Comparison of ENCODE assay signal across 21 cellular contexts in the genomic region with DNA sequence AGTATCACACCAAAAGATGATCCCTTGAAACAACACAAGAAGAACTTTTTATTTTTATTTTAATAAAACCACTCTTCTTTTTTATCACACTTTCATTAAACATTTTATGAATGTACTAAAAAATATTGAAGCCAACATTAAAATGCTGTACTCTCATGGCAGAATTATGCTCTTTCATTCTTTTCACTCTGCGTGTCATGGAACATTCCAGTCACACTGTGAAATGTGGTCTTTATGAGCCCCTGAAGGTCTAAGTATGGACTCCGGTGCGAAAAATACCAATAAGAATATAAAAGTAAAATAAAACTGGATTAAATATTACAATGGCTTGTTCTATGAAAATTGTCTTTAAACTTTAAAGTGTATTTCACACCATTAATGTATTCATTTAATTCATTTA.
DNase-seq lines count a peak whose midpoint lies in the region; ATAC-seq, FAIRE-seq and TF ChIP-seq lines count a peak whose summit lies in the region.
"Had no signal": no experiment of that assay in that cellular context is flagged by ENCODE, and none has a peak within 500 bp of the region (broad histone marks: within the 10 kb centered on the region; RNA-seq: fewer than 3 reads in every experiment).

No MANE protein-coding gene starts in this region.

- H3K79me2 ChIP-seq in ACC112 (ENCODE audit: control insufficient read depth, insufficient read depth, low read length, unreplicated experiment) (no peaks in the 10 kb centered on the region), astrocyte (ENCODE audit: insufficient read depth, low read length) (no peaks in the 10 kb centered on the region), osteoblast (ENCODE audit: insufficient read depth, low read length) (no peaks in the 10 kb centered on the region)

- no peak for ATAC-seq in HG02678 (IDR thresholded peaks at IDR 0.05; ENCODE audit: unreplicated experiment)
- no peak for ATAC-seq in GM19395 (IDR thresholded peaks at IDR 0.05; ENCODE audit: unreplicated experiment)
- ATAC-seq: HCT116, HepG2 had no signal

- H3K9me3 ChIP-seq in astrocyte (ENCODE audit: insufficient read depth, low read depth, low read length) (no peaks in the 10 kb centered on the region), osteoblast (ENCODE audit: low read depth, low read length) (no peaks in the 10 kb centered on the region)
- H3K9me3 ChIP-seq: SJCRH30 had no signal

- H3K36me3 ChIP-seq in ACC112 (ENCODE audit: insufficient read depth, low read length) (no peaks in the 10 kb centered on the region), astrocyte (ENCODE audit: insufficient read depth, low read length) (no peaks in the 10 kb centered on the region), osteoblast (ENCODE audit: insufficient read depth, low read length) (no peaks in the 10 kb centered on the region)
- H3K36me3 ChIP-seq: SJCRH30 had no signal

- no peak overlapping the region for H3K4me3 Mint-ChIP-seq in astrocyte (ENCODE audit: unreplicated experiment)
- H3K4me3 Mint-ChIP-seq in activated naive CD8-positive, alpha-beta T cell treated with anti-CD3 and anti-CD28 coated beads for 36 hours, result no peak overlapping the region
- H3K4me3 Mint-ChIP-seq: CD4-positive, alpha-beta memory T cell had no signal

- H3K4me2 ChIP-seq in astrocyte (ENCODE audit: low read length) (no peak overlapping the region), osteoblast (ENCODE audit: insufficient read depth, low read length) (no peak overlapping the region)

- H3K27me3 ChIP-seq in ACC112 (ENCODE audit: insufficient read depth, low read length) (no peaks in the 10 kb centered on the region), astrocyte (ENCODE audit: insufficient read depth, low read length) (no peaks in the 10 kb centered on the region), osteoblast (ENCODE audit: insufficient read depth, low read length) (no peaks in the 10 kb centered on the region)
- H3K27me3 ChIP-seq: SJCRH30 had no signal

- H3K9ac ChIP-seq in astrocyte (ENCODE audit: low read length), result no peak overlapping the region

- H3K4me3 ChIP-seq in ACC112 (ENCODE audit: low read depth, low read length), result no peak overlapping the region
- no peak overlapping the region for H3K4me3 ChIP-seq in astrocyte (ENCODE audit: insufficient read depth, low read depth, low read length)
- H3K4me3 ChIP-seq in fibroblast of mammary gland (ENCODE audit: control insufficient read depth, low read depth, low read length), result no peak overlapping the region
- H3K4me3 ChIP-seq in osteoblast (ENCODE audit: insufficient read depth, low read length), result no peak overlapping the region
- H3K4me3 ChIP-seq: SJCRH30 had no signal

- H3K27me3 Mint-ChIP-seq in astrocyte (ENCODE audit: low read depth, unreplicated experiment), result no peaks in the 10 kb centered on the region
- H3K27me3 Mint-ChIP-seq in activated naive CD8-positive, alpha-beta T cell treated with anti-CD3 and anti-CD28 coated beads for 36 hours, result peaks cover 3% of the 10 kb centered on the region

- H3K9me3 Mint-ChIP-seq in astrocyte (ENCODE audit: unreplicated experiment), result peaks cover 2% of the 10 kb centered on the region
- no peaks in the 10 kb centered on the region for H3K9me3 Mint-ChIP-seq in activated naive CD8-positive, alpha-beta T cell treated with anti-CD3 and anti-CD28 coated beads for 36 hours

- TF ChIP-seq CTCF in astrocyte (IDR thresholded peaks at IDR 0.05; ENCODE audit: insufficient read depth, low read depth, low read length), result no peak
- no peak for TF ChIP-seq CTCF in fibroblast of mammary gland (conservative IDR thresholded peaks at IDR 0.05; ENCODE audit: control insufficient read depth, insufficient read depth, low read depth, low read length)
- TF ChIP-seq CTCF in osteoblast (IDR thresholded peaks at IDR 0.05; ENCODE audit: extremely low read depth, low read depth, low read length), result no peak

- H3K27ac ChIP-seq in ACC112 (ENCODE audit: low read depth, low read length), result peak overlapping the region; percentile 59
- no peak overlapping the region for H3K27ac ChIP-seq in astrocyte (ENCODE audit: low read depth, low read length)
- peak overlapping the region; percentile 77 for H3K27ac ChIP-seq in osteoblast (ENCODE audit: low read depth, low read length)
- H3K27ac ChIP-seq: SJCRH30 had no signal

- no peaks in the 10 kb centered on the region for H3K36me3 Mint-ChIP-seq in astrocyte (ENCODE audit: low read depth, unreplicated experiment)
- no peaks in the 10 kb centered on the region for H3K36me3 Mint-ChIP-seq in activated naive CD8-positive, alpha-beta T cell treated with anti-CD3 and anti-CD28 coated beads for 36 hours
- H3K36me3 Mint-ChIP-seq: CD4-positive, alpha-beta memory T cell had no signal

- H3K27ac Mint-ChIP-seq in astrocyte (ENCODE audit: unreplicated experiment), result no peak overlapping the region
- no peak overlapping the region for H3K27ac Mint-ChIP-seq in activated naive CD8-positive, alpha-beta T cell treated with anti-CD3 and anti-CD28 coated beads for 36 hours
- H3K27ac Mint-ChIP-seq: CD4-positive, alpha-beta memory T cell had no signal

- H4K20me1 ChIP-seq in astrocyte (ENCODE audit: insufficient read depth, low read length) (no peaks in the 10 kb centered on the region), osteoblast (ENCODE audit: insufficient read depth, low read length) (no peaks in the 10 kb centered on the region)

- FAIRE-seq in astrocyte (lab: Jason Lieb, UNC), result no peak
- FAIRE-seq: HepG2 had no signal

- DNase-seq in astrocyte (ENCODE audit: low read depth) (peak; percentile 26), fibroblast of mammary gland (ENCODE audit: low read depth) (peak; percentile 11), osteoblast (ENCODE audit: insufficient read length, low spot score, missing footprints) (no peak)
- DNase-seq in activated naive CD8-positive, alpha-beta T cell treated with anti-CD3 and anti-CD28 coated beads for 36 hours, result no peak
- DNase-seq in stimulated activated CD4-positive, alpha-beta T cell treated with anti-CD3 and anti-CD28 coated beads, Interleukin-2, amount 100 ng/mL, for 48 hours, result no peak
- DNase-seq: 8988T; Calu3; CD4-positive, alpha-beta memory T cell; DMS53; KG1; NCI-H1436; NCI-H2029 treated with DMSO at 0.1 percent for 48 hours; NCI-H2171 treated with DMSO at 0.1 percent for 48 hours; NCI-H774; PC-3; SJCRH30 had no signal

- no peaks in the 10 kb centered on the region for H3K4me1 Mint-ChIP-seq in astrocyte (ENCODE audit: low read depth, unreplicated experiment)
- no peaks in the 10 kb centered on the region for H3K4me1 Mint-ChIP-seq in activated naive CD8-positive, alpha-beta T cell treated with anti-CD3 and anti-CD28 coated beads for 36 hours
- H3K4me1 Mint-ChIP-seq: CD4-positive, alpha-beta memory T cell had no signal

- peaks cover 5% of the 10 kb centered on the region for H3K4me1 ChIP-seq in ACC112 (ENCODE audit: control insufficient read depth, insufficient read depth, low read length, unreplicated experiment)
- H3K4me1 ChIP-seq in astrocyte (ENCODE audit: insufficient read depth, low read length), result no peaks in the 10 kb centered on the region
- H3K4me1 ChIP-seq in osteoblast (ENCODE audit: insufficient read depth, low read length), result peaks cover 32% of the 10 kb centered on the region
- H3K4me1 ChIP-seq: SJCRH30 had no signal

- H2AFZ ChIP-seq in ACC112 (ENCODE audit: low read length, unreplicated experiment), result no peak overlapping the region
- H2AFZ ChIP-seq in astrocyte (ENCODE audit: low read depth, low read length), result no peak overlapping the region
- no peak overlapping the region for H2AFZ ChIP-seq in osteoblast (ENCODE audit: low read length)

Comparison
In these comparisons a context has a peak if more than half of its experiments do, and no peak if none do; other contexts are left out.
1. DNase-seq: peak in astrocyte (single experiment) and fibroblast of mammary gland (single experiment); none in osteoblast (single experiment), activated naive CD8-positive, alpha-beta T cell treated with anti-CD3 and anti-CD28 coated beads for 36 hours (single experiment) and stimulated activated CD4-positive, alpha-beta T cell treated with anti-CD3 and anti-CD28 coated beads, Interleukin-2, amount 100 ng/mL, for 48 hours (0 of 2).